ENCODE assay signal across 8 cellular contexts in the genomic region with DNA sequence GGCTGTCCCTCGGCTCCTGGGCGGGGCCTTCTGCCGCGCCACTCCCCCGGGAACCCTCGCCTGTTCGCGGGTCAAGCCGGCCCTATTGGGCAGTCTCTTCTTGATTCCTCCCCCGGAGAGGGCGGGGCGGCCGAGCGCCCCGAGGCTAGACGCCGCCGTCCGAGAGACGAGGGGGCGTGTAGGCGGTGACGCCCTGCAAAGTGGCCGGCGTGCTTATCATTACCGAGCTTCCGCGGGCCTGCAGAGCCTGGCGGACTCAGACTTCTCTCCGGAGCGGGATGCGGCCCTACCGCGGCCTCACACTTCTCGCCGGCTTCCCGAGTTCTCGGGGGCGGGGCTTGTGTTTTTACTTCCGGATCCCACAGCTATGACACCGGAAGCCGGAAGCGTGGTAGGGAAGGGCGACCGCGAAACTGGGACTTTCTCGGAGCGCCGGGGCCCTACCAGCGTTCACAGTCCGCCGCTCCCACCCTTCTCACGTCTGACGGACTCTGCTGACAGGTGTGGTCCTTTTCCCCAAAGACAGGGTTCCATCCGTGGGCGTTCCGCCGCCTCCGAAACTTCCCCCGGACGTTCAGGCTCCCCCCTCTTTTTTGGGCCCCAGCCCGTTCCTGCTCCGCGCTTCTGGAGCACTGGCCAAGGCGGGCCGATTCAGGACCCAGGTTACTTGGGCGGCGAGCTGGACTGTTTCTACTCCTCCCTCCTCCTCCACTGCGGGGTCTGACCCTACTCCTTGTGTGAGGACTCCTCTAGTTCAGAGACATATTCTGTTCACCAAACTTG. TPM values are rescaled to one million over a fixed set of nuclear protein-coding genes. Genes with fewer than 3 reads are reported as not detected.
DNase-seq lines count a peak whose midpoint lies in the region; ATAC-seq and TF ChIP-seq lines count a peak whose summit lies in the region.

A gene with protein sequence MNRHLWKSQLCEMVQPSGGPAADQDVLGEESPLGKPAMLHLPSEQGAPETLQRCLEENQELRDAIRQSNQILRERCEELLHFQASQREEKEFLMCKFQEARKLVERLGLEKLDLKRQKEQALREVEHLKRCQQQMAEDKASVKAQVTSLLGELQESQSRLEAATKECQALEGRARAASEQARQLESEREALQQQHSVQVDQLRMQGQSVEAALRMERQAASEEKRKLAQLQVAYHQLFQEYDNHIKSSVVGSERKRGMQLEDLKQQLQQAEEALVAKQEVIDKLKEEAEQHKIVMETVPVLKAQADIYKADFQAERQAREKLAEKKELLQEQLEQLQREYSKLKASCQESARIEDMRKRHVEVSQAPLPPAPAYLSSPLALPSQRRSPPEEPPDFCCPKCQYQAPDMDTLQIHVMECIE (plus strand): TSS at position 376 of the 783 bp plus-strand sequence. CDS start 4,383 bp downstream, outside the sequence.

- H3K79me2 ChIP-seq in SK-N-SH (ENCODE audit: insufficient read depth), result peaks cover 67% of the 10 kb centered on the region

- H3K4me3 ChIP-seq in GM06990 (replicated peaks; ENCODE audit: low read depth, low read length) (peak within 1 kb of the TSS; percentile 79), SK-N-SH (ENCODE audit: low read depth in 2 of 2, low read length in 1 of 2) (peak within 1 kb of the TSS; percentile 68 to 70), testis (peak within 1 kb of the TSS; percentile 64 to 73)

- TF ChIP-seq RAD21 in SK-N-SH (IDR thresholded peaks at IDR 0.05; ENCODE audit: low read length), result no peak

- TF ChIP-seq POLR2A in testis (IDR thresholded peaks at IDR 0.05), result no peak

- 33% methylated on average over 24 of the region's 69 CpGs for WGBS in SK-N-SH (ENCODE audit: low lambda C conversion rate)
- WGBS in testis, 2 donors, result 2% methylated on average over 17 of the region's 69 CpGs; no CpG with 5 or more reads in 1 of the 2 donors

- H3F3A ChIP-seq in SK-N-SH (replicated peaks; ENCODE audit: insufficient read depth), result peaks cover 6% of the 10 kb centered on the region

- intact Hi-C loops in testis (cut with DNase I; ENCODE audit: low total_unique reads), result no loop called here

- DNase-seq in GM06990 (ENCODE audit: extremely low read depth, insufficient read length) (peak; percentile 93), NCI-H1048 (lab: John Stamatoyannopoulos, UW) (peak; percentile 71), SK-N-SH (peak; percentile 93), globus pallidus (ENCODE audit: low spot score) (peak; percentile 91), omental fat pad (ENCODE audit: low spot score) (peak; percentile 74), testis (peak; percentile 92)
- peak; percentile 88 for DNase-seq in activated naive CD4-positive, alpha-beta T cell treated with anti-CD3 and anti-CD28 coated beads, Interleukin-2, amount 50 U/mL, for 16 hours

- no peaks in the 10 kb centered on the region for H3K27me3 ChIP-seq in GM06990 (replicated peaks; ENCODE audit: control insufficient read depth, insufficient read depth, low read length)
- H3K27me3 ChIP-seq in SK-N-SH (ENCODE audit: insufficient read depth), result peaks cover 17% of the 10 kb centered on the region
- H3K27me3 ChIP-seq in testis, result no peaks in the 10 kb centered on the region

- peak within 1 kb of the TSS; percentile 77 for H3K9ac ChIP-seq in SK-N-SH

- H2AFZ ChIP-seq in SK-N-SH (ENCODE audit: low read depth), result no peak within 1 kb of the TSS

- TF ChIP-seq CTCF in GM06990 (IDR thresholded peaks at IDR 0.05; ENCODE audit: insufficient read depth, low read length, poor library complexity, severe bottlenecking) (no peak), SK-N-SH (IDR thresholded peaks at IDR 0.05) (no peak), omental fat pad (IDR thresholded peaks at IDR 0.05) (no peak), testis (IDR thresholded peaks at IDR 0.05) (no peak)

- H4K20me1 ChIP-seq in SK-N-SH (ENCODE audit: insufficient read depth), result peaks cover 8% of the 10 kb centered on the region; the same call in 1 of the 2 replicates

- no peaks in the 10 kb centered on the region for H3K9me2 ChIP-seq in SK-N-SH

- no peak for TF ChIP-seq EP300 in SK-N-SH (IDR thresholded peaks at IDR 0.05; ENCODE audit: borderline replicate concordance in 1 of 2, low read depth in 1 of 2, low read length in 1 of 2)

- H3K36me3 ChIP-seq in GM06990 (ENCODE audit: control insufficient read depth, insufficient read depth, low read length), result peaks cover 2% of the 10 kb centered on the region
- no peaks in the 10 kb centered on the region for H3K36me3 ChIP-seq in SK-N-SH (replicated peaks in 1 of 2; ENCODE audit: control insufficient read depth in 1 of 2, insufficient read depth in 2 of 2, low read length in 1 of 2)
- no peaks in the 10 kb centered on the region for H3K36me3 ChIP-seq in testis (ENCODE audit: low read depth, missing control alignments)

- ATAC-seq in HG02571 (IDR thresholded peaks at IDR 0.05; ENCODE audit: unreplicated experiment), result peak; percentile 77
- ATAC-seq in omental fat pad (ENCODE audit: low FRiP score), result peak; percentile 90

- CTCF ChIA-PET in SK-N-SH (lab: Yijun Ruan, JAX), result interaction anchor here (1.2 kb wide), 2 partner anchors 11 to 116 kb away, joined by 3 to 5 read pairs; no protein-coding TSS in a partner anchor

- POLR2A ChIA-PET in SK-N-SH (lab: Yijun Ruan, JAX), result interaction anchor here (0.5 to 0.9 kb wide), 2 partner anchors 20 to 128 kb away, joined by 3 to 5 read pairs; no protein-coding TSS in a partner anchor

- peak within 1 kb of the TSS; percentile 82 for H3K4me2 ChIP-seq in SK-N-SH

- H3K4me1 ChIP-seq in SK-N-SH (ENCODE audit: control insufficient read depth in 1 of 2, insufficient read depth in 2 of 2, low read depth in 1 of 2, low read length in 1 of 2) (peaks cover 6 to 7% of the 10 kb centered on the region in 2 experiments; a peak in 3 of 4 replicates), testis (peaks cover under 1% of the 10 kb centered on the region)

- peak within 1 kb of the TSS; percentile 94 for H3K27ac ChIP-seq in SK-N-SH (ENCODE audit: low read depth in 2 of 2, low read length in 1 of 2)
- H3K27ac ChIP-seq in testis, result peak within 1 kb of the TSS; percentile 74 to 80

- no peaks in the 10 kb centered on the region for H3K9me3 ChIP-seq in SK-N-SH
- no peaks in the 10 kb centered on the region for H3K9me3 ChIP-seq in testis

TF ChIP-seq in SK-N-SH, 30 proteins besides CTCF, POLR2A, EP300 and RAD21:
- TF ChIP-seq MEF2A (IDR thresholded peaks at IDR 0.05; ENCODE audit: borderline replicate concordance, low read depth), result no peak
- peak; percentile 93 for TF ChIP-seq ZBTB33 (IDR thresholded peaks at IDR 0.05; ENCODE audit: borderline replicate concordance, low read depth)
- TF ChIP-seq ELF1 (IDR thresholded peaks at IDR 0.05), result peak; percentile 96
- TF ChIP-seq RFX5 (IDR thresholded peaks at IDR 0.05; ENCODE audit: low read length), result no peak
- TF ChIP-seq USF1 (IDR thresholded peaks at IDR 0.05; ENCODE audit: borderline replicate concordance, low read depth), result no peak
- TF ChIP-seq RXRA (IDR thresholded peaks at IDR 0.05; ENCODE audit: borderline replicate concordance, low read depth), result no peak
- TF ChIP-seq NFIC (IDR thresholded peaks at IDR 0.05; ENCODE audit: borderline replicate concordance), result no peak
- TF ChIP-seq CHD2 (IDR thresholded peaks at IDR 0.05; ENCODE audit: low read length, partially characterized antibody), result peak; percentile 94
- TF ChIP-seq POLR2AphosphoS5 (IDR thresholded peaks at IDR 0.05; ENCODE audit: low read depth, low read length), result 0 out of 2 replicates have a peak, but pooled peaks have one; percentile 3
- peak; percentile 92 for TF ChIP-seq GABPA (IDR thresholded peaks at IDR 0.05; ENCODE audit: low read depth)
- peak; percentile 56; the same call in 1 of the 2 replicates for TF ChIP-seq TAF1 (IDR thresholded peaks at IDR 0.05; ENCODE audit: borderline replicate concordance, low read depth, low read length)
- TF ChIP-seq FOXJ3 (CRISPR knock-in tag; IDR thresholded peaks at IDR 0.05), result no peak
- no peak for TF ChIP-seq SIN3A (IDR thresholded peaks at IDR 0.05; ENCODE audit: borderline replicate concordance, low read depth, low read length)

RNA-seq across cellular contexts. Expression of the gene that starts here (rescaled TPM):
- polyA plus RNA-seq in SK-N-SH (2012; rRNA removed) (32.5 and 36.4 TPM in 2 replicates), testis (ENCODE audit: insufficient read depth, low read depth, low replicate concordance) (27.9 TPM)
- polyA plus RNA-seq in SK-N-SH (2012; cell fraction: cytosol; rRNA removed), result 14.5 and 21.4 TPM in 2 replicates
- 84.0 and 110 TPM in 2 replicates for polyA plus RNA-seq in SK-N-SH (2012; cell fraction: nucleus; rRNA removed)
- total RNA-seq in omental fat pad (10 to 100 TPM in 3 of 4 donors, 1 to 10 TPM in 1; 7.5 to 15.4 (median 12.3) TPM), testis (10 to 100 TPM; 28.1 to 38.7 TPM)

Comparison
In these comparisons a context has a peak if more than half of its experiments do, and no peak if none do; other contexts are left out.
1. Peak in every context shown above with its lines: DNase-seq, ATAC-seq, H3K4me3 ChIP-seq and H3K27ac ChIP-seq.